ENCODE assay signal across 10 cellular contexts in the genomic region with DNA sequence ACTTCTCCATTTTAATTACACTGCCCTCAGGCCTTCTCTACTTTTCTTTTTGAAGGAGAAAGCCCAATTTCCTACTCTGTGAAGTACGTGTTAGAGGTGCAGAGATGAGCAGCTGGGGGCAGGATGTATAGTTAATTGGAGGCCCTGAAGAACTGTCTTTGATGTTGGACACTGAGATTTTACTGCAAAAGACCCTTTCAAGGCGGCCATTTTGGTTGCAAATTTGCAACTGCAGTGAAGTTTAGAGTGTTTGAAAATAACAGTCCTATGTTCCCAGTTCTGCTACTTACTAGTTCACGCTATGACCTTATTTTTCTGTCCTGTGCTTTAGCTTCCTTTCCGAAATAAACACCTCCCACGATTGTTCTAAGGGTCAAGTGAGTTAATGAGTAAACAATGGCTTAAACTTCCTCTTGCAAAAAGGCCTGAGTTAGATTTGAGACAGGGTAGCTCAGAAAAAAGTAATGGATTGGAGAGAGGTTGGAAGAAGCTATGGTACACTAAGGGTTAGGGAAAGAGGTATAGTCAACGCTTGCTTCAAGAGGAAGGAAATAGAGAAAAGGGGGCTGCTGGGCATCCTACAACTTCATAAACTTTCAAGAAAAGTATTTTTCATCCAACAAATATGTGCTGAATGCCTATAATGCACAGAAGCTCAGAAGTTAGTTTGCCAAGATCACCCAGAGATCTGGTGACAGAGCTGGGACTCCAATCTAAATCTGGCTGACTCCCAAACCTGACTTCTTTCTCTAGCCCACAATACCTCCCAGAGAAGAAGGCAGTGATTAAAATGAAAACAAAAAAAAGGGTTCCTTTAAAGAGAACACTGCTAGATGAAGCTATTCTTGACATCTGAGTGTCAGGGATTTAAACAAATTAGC. TPM values are rescaled to one million over a fixed set of nuclear protein-coding genes. Genes with fewer than 3 reads are reported as not detected.
DNase-seq lines count a peak whose midpoint lies in the region; ATAC-seq and TF ChIP-seq lines count a peak whose summit lies in the region.
"Had no signal": no experiment of that assay in that cellular context is flagged by ENCODE, and none has a peak within 500 bp of the region (broad histone marks: within the 10 kb centered on the region; RNA-seq: fewer than 3 reads in every experiment).

No MANE protein-coding gene starts in this region.

- DNase-seq in GM10248 (ENCODE audit: extremely low spot score): peak; percentile 49
- no peak for DNase-seq in SK-N-MC (ENCODE audit: low read depth, low spot score)
- no peak for DNase-seq in psoas muscle
- DNase-seq in NCI-H345 treated with DMSO at 0.1 percent for 48 hours (lab: John Stamatoyannopoulos, UW; ENCODE audit: unreplicated experiment): no peak
- DNase-seq in ascending aorta (ENCODE audit: low spot score in 2 of 2): no peak
- DNase-seq: activated T-cell treated with anti-CD3 and anti-CD28 coated beads, Interleukin-2, amount 50 U/mL, for 4 hours; stimulated activated naive B cell treated with anti-CD40 and anti-IgM and Interleukin-4, amounts not matched to agents 10 μg/mL and 1 μg/mL and 100 μg/mL, for 72 hours had no signal

- 53 to 67% methylated on average over 5 to 6 of the region's 6 CpGs for WGBS in gastroesophageal sphincter (ENCODE audit: low coverage in 1 of 2), 2 donors
- 66 to 76% (median 74%) methylated on average over 6 of the region's 6 CpGs for WGBS in psoas muscle, 3 donors

- POLR2A ChIA-PET in GM10248 (lab: Yijun Ruan, JAX): no interaction called here

- no peak overlapping the region for H3K9ac ChIP-seq in SK-N-MC (ENCODE audit: insufficient read length)

- ATAC-seq in gastroesophageal sphincter (no peak), psoas muscle (no peak), esophagus mucosa (no peak), HG02759 (IDR thresholded peaks at IDR 0.05; ENCODE audit: unreplicated experiment) (no peak)
- ATAC-seq: activated T-cell treated with anti-CD3 and anti-CD28 coated beads, Interleukin-2, amount 50 U/mL, for 4 hours; stimulated activated naive B cell treated with anti-CD40 and anti-IgM and Interleukin-4, amounts not matched to agents 10 μg/mL and 1 μg/mL and 100 μg/mL, for 72 hours had no signal

- H3K36me3 ChIP-seq in SK-N-MC (ENCODE audit: insufficient read depth, low read length): no peaks in the 10 kb centered on the region
- peaks cover 0 to 17% of the 10 kb centered on the region in 2 donors for H3K36me3 ChIP-seq in gastroesophageal sphincter
- peaks cover 0 to 13% of the 10 kb centered on the region in 2 donors for H3K36me3 ChIP-seq in psoas muscle (ENCODE audit: insufficient read depth in 1 of 2, low read depth in 1 of 2)
- no peaks in the 10 kb centered on the region for H3K36me3 ChIP-seq in ascending aorta

- H3K27ac ChIP-seq in SK-N-MC (peak overlapping the region; percentile 74), gastroesophageal sphincter (peak overlapping the region; percentile 10 to 67 (median 66)), psoas muscle (peak overlapping the region; percentile 54), ascending aorta (peak overlapping the region in 1 of 2 donors; percentile 29)

- no peak for TF ChIP-seq POLR2A in gastroesophageal sphincter (IDR thresholded peaks at IDR 0.05)

- H3K4me1 ChIP-seq in gastroesophageal sphincter (peaks cover 0 to 30% (median 18%) of the 10 kb centered on the region in 3 donors), psoas muscle (peaks cover 13% of the 10 kb centered on the region), ascending aorta (no peaks in the 10 kb centered on the region)

- TF ChIP-seq EP300 in gastroesophageal sphincter (IDR thresholded peaks at IDR 0.05): no peak

- H3K9me3 ChIP-seq in SK-N-MC (ENCODE audit: low read depth, low read length) (no peaks in the 10 kb centered on the region; the same call in 1 of the 2 replicates), gastroesophageal sphincter (no peaks in the 10 kb centered on the region), psoas muscle (peaks cover 9% of the 10 kb centered on the region), ascending aorta (no peaks in the 10 kb centered on the region)

- H3K27me3 ChIP-seq in gastroesophageal sphincter (no peaks in the 10 kb centered on the region), psoas muscle (ENCODE audit: insufficient read depth in 3 of 3, low read length in 2 of 3) (no peaks in the 10 kb centered on the region), ascending aorta (no peaks in the 10 kb centered on the region)

- H3K4me3 ChIP-seq in SK-N-MC: no peak overlapping the region
- H3K4me3 ChIP-seq in gastroesophageal sphincter: no peak overlapping the region
- no peak overlapping the region for H3K4me3 ChIP-seq in psoas muscle
- no peak overlapping the region for H3K4me3 ChIP-seq in ascending aorta

- TF ChIP-seq CTCF in GM10248 (IDR thresholded peaks at IDR 0.05; ENCODE audit: control extremely low read depth, extremely low read depth, low read depth, missing control alignments) (no peak), gastroesophageal sphincter (IDR thresholded peaks at IDR 0.05) (no peak), psoas muscle (IDR thresholded peaks at IDR 0.05) (no peak), ascending aorta (IDR thresholded peaks at IDR 0.05) (no peak)

- intact Hi-C loops in psoas muscle (cut with DNase I) (no loop called here), ascending aorta (cut with DNase I) (no loop called here)

- CTCF ChIA-PET in GM10248 (lab: Yijun Ruan, JAX): interaction anchor here (0.9 to 2.4 kb wide), 5 partner anchors 9 to 50 kb away, joined by 3 to 9 read pairs (median 3); no protein-coding TSS in a partner anchor

RNA-seq across cellular contexts. Expression of gene DICER1, which starts 26.4 kb away (rescaled TPM):
- 10 to 100 TPM; 57.5 to 74.9 (median 68.6) TPM for total RNA-seq in gastroesophageal sphincter
- total RNA-seq in psoas muscle: 10 to 100 TPM; 30.7 to 41.5 (median 39.3) TPM
- polyA plus RNA-seq in psoas muscle: 10 to 100 TPM in 2 of 3 donors, 1 to 10 TPM in 1; 7.2 to 24.4 (median 11.4) TPM
- total RNA-seq in esophagus mucosa: 57.7 TPM
- 134 TPM for total RNA-seq in ascending aorta
